Comparison of ENCODE assay signal across 21 cellular contexts in genomic region chr2:28729698-28730097, GRCh38. TPM values are rescaled to one million over a fixed set of nuclear protein-coding genes. Genes with fewer than 3 reads are reported as not detected.
DNase-seq lines count a peak whose midpoint lies in the region; ATAC-seq and TF ChIP-seq lines count a peak whose summit lies in the region.
"Had no signal": no experiment of that assay in that cellular context is flagged by ENCODE, and none has a peak within 500 bp of the region (broad histone marks: within the 10 kb centered on the region; RNA-seq: fewer than 3 reads in every experiment).

No MANE protein-coding gene starts in this region.

- TF ChIP-seq CTCF in tibial artery (IDR thresholded peaks at IDR 0.05) (no peak), hepatocyte (IDR thresholded peaks at IDR 0.05; ENCODE audit: poor library complexity) (no peak)

- H3K9me3 ChIP-seq in tibial artery (no peaks in the 10 kb centered on the region), hepatocyte (ENCODE audit: low read depth) (no peaks in the 10 kb centered on the region)
- H3K9me3 ChIP-seq: colonic mucosa, tibial nerve had no signal

- no peak for ATAC-seq in HG03135 (IDR thresholded peaks at IDR 0.05; ENCODE audit: unreplicated experiment)
- ATAC-seq: activated CD4-positive, alpha-beta T cell treated with anti-CD3 and anti-CD28 coated beads for 36 hours; activated naive CD4-positive, alpha-beta T cell treated with anti-CD3 and anti-CD28 coated beads, Interleukin-2, amount 50 U/mL, for 72 hours; foreskin keratinocyte had no signal

- H4K20me1 ChIP-seq in hepatocyte (ENCODE audit: insufficient read depth, poor library complexity, severe bottlenecking) = no peaks in the 10 kb centered on the region

- no peaks in the 10 kb centered on the region for H3K27me3 ChIP-seq in tibial artery
- no peaks in the 10 kb centered on the region for H3K27me3 ChIP-seq in hepatocyte
- H3K27me3 ChIP-seq: colonic mucosa, foreskin keratinocyte, tibial nerve had no signal

- H3K4me3 ChIP-seq in tibial artery = no peak overlapping the region
- H3K4me3 ChIP-seq in hepatocyte = no peak overlapping the region
- H3K4me3 ChIP-seq: colonic mucosa, skin epidermis, tibial nerve had no signal

- H3K4me2 ChIP-seq in hepatocyte = no peak overlapping the region

- H3K9me2 ChIP-seq in hepatocyte (replicated peaks; ENCODE audit: insufficient read depth) = no peaks in the 10 kb centered on the region

- intact Hi-C loops in tibial artery (cut with DNase I; ENCODE audit: low total_unique reads) = no loop called here

- H2AFZ ChIP-seq in hepatocyte = no peak overlapping the region

- H3K4me1 ChIP-seq in tibial artery (peaks cover 0 to 95% (median 26%) of the 10 kb centered on the region in 4 donors), hepatocyte (ENCODE audit: insufficient read depth) (no peaks in the 10 kb centered on the region)
- H3K4me1 ChIP-seq: colonic mucosa, tibial nerve had no signal

- no peaks in the 10 kb centered on the region for H3K79me2 ChIP-seq in hepatocyte

- peak; percentile 49 for DNase-seq in HCEC 1CT
- DNase-seq in amniotic epithelial cell (ENCODE audit: low read depth) = peak; percentile 52
- DNase-seq in hepatic stellate cell (ENCODE audit: low spot score) = peak; percentile 34
- DNase-seq in tibial artery = no peak
- DNase-seq in hepatocyte (ENCODE audit: low spot score) = no peak
- no peak for DNase-seq in NCI-H69 (lab: John Stamatoyannopoulos, UW)
- DNase-seq: activated CD4-positive, alpha-beta T cell treated with anti-CD3 and anti-CD28 coated beads for 36 hours; colonic mucosa; COR-L47; endodermal cell; NCI-H1694; NCI-H748 treated with DMSO at 0.1 percent for 48 hours; Right ventricle myocardium superior; stimulated activated CD4-positive, alpha-beta T cell treated with anti-CD3 and anti-CD28 coated beads, Interleukin-2, amount 100 ng/mL, for 24 hours; stimulated activated naive CD4-positive, alpha-beta T cell treated with Interleukin-2 at 50 U/mL for 16 hours had no signal

- H3K36me3 ChIP-seq in tibial artery (peaks cover 0 to 15% (median 4%) of the 10 kb centered on the region in 3 donors), hepatocyte (replicated peaks; ENCODE audit: insufficient read depth, low read depth) (no peaks in the 10 kb centered on the region)
- H3K36me3 ChIP-seq: colonic mucosa, tibial nerve had no signal

- H3K27ac ChIP-seq in tibial artery (peak overlapping the region; percentile 15 to 86), hepatocyte (no peak overlapping the region)
- H3K27ac ChIP-seq: colonic mucosa, foreskin keratinocyte, HL-60, tibial nerve had no signal

RNA-seq across cellular contexts. Expression of gene PPP1CB, which starts 21.9 kb away (rescaled TPM):
- total RNA-seq in hepatocyte = 250 and 269 TPM in 2 replicates
- 157 and 161 TPM in 2 replicates for polyA plus RNA-seq in hepatocyte

Comparison
In these comparisons a context has a peak if more than half of its experiments do, and no peak if none do; other contexts are left out.
1. DNase-seq: peak in HCEC 1CT (single experiment), amniotic epithelial cell (single experiment) and hepatic stellate cell (single experiment); none in tibial artery (0 of 2), hepatocyte (single experiment) and NCI-H69 (single experiment).